Comparison of ENCODE assay signal across 10 cellular contexts in genomic region chr9:121888438-121888775, GRCh38.
DNase-seq lines count a peak whose midpoint lies in the region; ATAC-seq and TF ChIP-seq lines count a peak whose summit lies in the region.
"Had no signal": no experiment of that assay in that cellular context is flagged by ENCODE, and none has a peak within 500 bp of the region (broad histone marks: within the 10 kb centered on the region; RNA-seq: fewer than 3 reads in every experiment).

No MANE protein-coding gene starts in this region.

- no peak overlapping the region for H2AFZ ChIP-seq in fibroblast of lung (ENCODE audit: low read length)

- no peaks in the 10 kb centered on the region for H3K36me3 ChIP-seq in fibroblast of lung (ENCODE audit: control insufficient read depth, insufficient read depth, low read length)
- H3K36me3 ChIP-seq: Peyer's patch had no signal

- intact Hi-C loops in activated CD4-positive, alpha-beta T cell treated with anti-CD3 and anti-CD28 coated beads for 36 hours (cut with DNase I, micrococcal nuclease): no loop called here

- POLR2A ChIA-PET in activated CD4-positive, alpha-beta T cell treated with anti-CD3 and anti-CD28 coated beads for 36 hours (lab: Charles Lee): no interaction called here

- H3K27ac ChIP-seq in fibroblast of lung (ENCODE audit: insufficient read depth, low read length): no peak overlapping the region
- H3K27ac ChIP-seq: 22Rv1, Peyer's patch had no signal

- no peak overlapping the region for H3K4me3 Mint-ChIP-seq in activated CD4-positive, alpha-beta T cell treated with anti-CD3 and anti-CD28 coated beads for 36 hours

- no peak overlapping the region for H3K27ac Mint-ChIP-seq in activated CD4-positive, alpha-beta T cell treated with anti-CD3 and anti-CD28 coated beads for 36 hours

- H3K4me1 ChIP-seq in fibroblast of lung (ENCODE audit: control insufficient read depth, extremely low read depth, insufficient read depth, low read length): peaks cover 13% of the 10 kb centered on the region

- H4K20me1 ChIP-seq in fibroblast of lung (ENCODE audit: control insufficient read depth, extremely low read depth, insufficient read depth, low read length): no peaks in the 10 kb centered on the region

- DNase-seq in activated CD4-positive, alpha-beta T cell treated with anti-CD3 and anti-CD28 coated beads for 36 hours: peak; percentile 20
- no peak for DNase-seq in activated CD4-positive, alpha-beta T cell treated with anti-CD3 and anti-CD28 coated beads for 1 hour
- DNase-seq in RPMI7951 (ENCODE audit: low read depth) (peak; percentile 91), fibroblast of lung (ENCODE audit: low read depth in 2 of 2) (peak; percentile 63 to 91), renal cortical epithelial cell (ENCODE audit: low read depth) (peak; percentile 61), NOMO-1 treated with dmso at 0.1 percent for 144 hours (lab: John Stamatoyannopoulos, UW; ENCODE audit: unreplicated experiment) (no peak), NCI-H748 treated with DMSO at 0.1 percent for 48 hours (lab: John Stamatoyannopoulos, UW) (no peak)
- DNase-seq: Peyer's patch had no signal

- peak in 1 of 2 donors; percentile 22 for TF ChIP-seq CTCF in fibroblast of lung (conservative IDR thresholded peaks at IDR 0.05 in 1 of 2, IDR thresholded peaks at IDR 0.05 in 1 of 2; ENCODE audit: low read depth in 1 of 2, low read length in 2 of 2)

- no peaks in the 10 kb centered on the region for H3K27me3 Mint-ChIP-seq in activated CD4-positive, alpha-beta T cell treated with anti-CD3 and anti-CD28 coated beads for 36 hours

- ATAC-seq in activated CD4-positive, alpha-beta T cell treated with anti-CD3 and anti-CD28 coated beads for 36 hours: peak; percentile 27
- no peak for ATAC-seq in GM21367 (IDR thresholded peaks at IDR 0.05; ENCODE audit: unreplicated experiment)

- H3K9ac ChIP-seq in fibroblast of lung (ENCODE audit: insufficient read depth, low read length): no peak overlapping the region

- no peaks in the 10 kb centered on the region for H3K79me2 ChIP-seq in fibroblast of lung (ENCODE audit: control insufficient read depth, insufficient read depth, low read length)

- no peaks in the 10 kb centered on the region for H3K9me3 ChIP-seq in fibroblast of lung (ENCODE audit: control insufficient read depth, insufficient read depth, low read depth, low read length)
- H3K9me3 ChIP-seq: Peyer's patch had no signal

- CTCF ChIA-PET in activated CD4-positive, alpha-beta T cell treated with anti-CD3 and anti-CD28 coated beads for 36 hours (lab: Charles Lee): no interaction called here

- H3K27me3 ChIP-seq in fibroblast of lung (ENCODE audit: control insufficient read depth, insufficient read depth, low read length): no peaks in the 10 kb centered on the region
- H3K27me3 ChIP-seq: Peyer's patch had no signal

- no peaks in the 10 kb centered on the region for H3K36me3 Mint-ChIP-seq in activated CD4-positive, alpha-beta T cell treated with anti-CD3 and anti-CD28 coated beads for 36 hours (ENCODE audit: low read depth)

- H3K4me3 ChIP-seq in fibroblast of lung (replicated peaks in 1 of 4; ENCODE audit: control extremely low read depth in 1 of 4, insufficient read depth in 1 of 4, low read depth in 3 of 4, low read length in 4 of 4): no peak overlapping the region
- H3K4me3 ChIP-seq: Peyer's patch had no signal

- no peaks in the 10 kb centered on the region for H3K9me3 Mint-ChIP-seq in activated CD4-positive, alpha-beta T cell treated with anti-CD3 and anti-CD28 coated beads for 36 hours (ENCODE audit: low read depth)

- peaks cover 8% of the 10 kb centered on the region for H3K4me1 Mint-ChIP-seq in activated CD4-positive, alpha-beta T cell treated with anti-CD3 and anti-CD28 coated beads for 36 hours

- peak overlapping the region; percentile 37 for H3K4me2 ChIP-seq in fibroblast of lung (ENCODE audit: extremely low read depth, insufficient read depth, low read length)

Comparison
In these comparisons a context has a peak if more than half of its experiments do, and no peak if none do; other contexts are left out.
1. DNase-seq: peak in activated CD4-positive, alpha-beta T cell treated with anti-CD3 and anti-CD28 coated beads for 36 hours (single experiment), RPMI7951 (single experiment), fibroblast of lung (2 of 2) and renal cortical epithelial cell (single experiment); none in activated CD4-positive, alpha-beta T cell treated with anti-CD3 and anti-CD28 coated beads for 1 hour (single experiment), NOMO-1 treated with dmso at 0.1 percent for 144 hours (single experiment) and NCI-H748 treated with DMSO at 0.1 percent for 48 hours (single experiment).